ENCODE assay signal across 23 cellular contexts in the genomic region with DNA sequence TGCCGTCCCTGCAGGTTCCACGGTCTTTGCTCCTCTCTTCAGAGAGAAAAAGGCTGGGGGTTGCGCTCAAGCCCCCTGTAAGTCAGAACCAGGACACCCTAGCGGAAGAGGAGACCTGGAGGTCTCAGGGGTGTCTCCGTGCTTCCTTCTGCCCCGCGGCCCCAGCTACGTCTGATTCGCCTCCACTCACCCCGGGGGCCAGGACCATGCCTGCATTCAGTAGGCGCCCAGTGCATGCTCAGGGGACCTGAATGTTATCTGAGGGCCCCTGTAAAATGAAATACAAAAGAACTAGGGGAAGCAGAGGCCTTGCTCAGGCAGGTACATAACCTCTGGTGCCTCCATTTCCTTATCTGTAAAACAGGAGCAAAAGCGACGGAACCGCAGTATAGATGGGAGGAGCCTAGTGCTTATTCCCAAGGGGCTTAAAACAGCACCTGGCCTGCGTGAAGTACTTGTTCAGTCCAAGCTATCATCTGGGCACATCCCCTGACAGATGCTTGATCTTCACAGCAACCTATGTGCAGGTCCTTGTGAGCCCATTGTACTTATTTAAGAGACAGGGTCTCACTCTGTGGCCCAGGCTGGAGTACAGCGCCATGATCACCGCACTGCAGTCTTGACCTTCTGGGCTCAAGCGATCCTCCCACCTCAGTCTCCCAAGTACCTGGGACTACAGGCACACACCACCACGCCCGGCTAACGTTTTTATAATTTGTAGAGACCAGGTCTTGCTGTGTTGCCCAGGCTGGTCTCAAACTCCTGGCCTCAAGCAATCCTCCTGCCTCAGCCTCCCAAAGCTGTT.
A peak's percentile ranks its signal among the peaks of the same experiment; 100 is the strongest.
DNase-seq lines count a peak whose midpoint lies in the region; ATAC-seq, FAIRE-seq and TF ChIP-seq lines count a peak whose summit lies in the region.
"Had no signal": no experiment of that assay in that cellular context is flagged by ENCODE, and none has a peak within 500 bp of the region (broad histone marks: within the 10 kb centered on the region; RNA-seq: fewer than 3 reads in every experiment).

No MANE protein-coding gene starts in this region.

- H3K9ac ChIP-seq in K562 (ENCODE audit: insufficient read depth in 1 of 2, low read depth in 2 of 2, low read length in 2 of 2) (no peak overlapping the region; a peak in 1 of 4 replicates), colonic mucosa (ENCODE audit: low read depth in 2 of 2, low read length in 2 of 2) (no peak overlapping the region)

- H3K27me3 ChIP-seq in K562 (ENCODE audit: control insufficient read depth in 2 of 2, insufficient read depth in 2 of 2, low read length in 2 of 2) (peaks cover 0 to 24% of the 10 kb centered on the region in 2 experiments; a peak in 3 of 5 replicates), Caco-2 (replicated peaks; ENCODE audit: control insufficient read depth, insufficient read depth, low read length) (no peaks in the 10 kb centered on the region), colonic mucosa (no peaks in the 10 kb centered on the region)
- H3K27me3 ChIP-seq in CD4-positive, alpha-beta T cell (ENCODE audit: control insufficient read depth, insufficient read depth, low read length) = no peaks in the 10 kb centered on the region
- H3K27me3 ChIP-seq: body of pancreas, foreskin keratinocyte, heart right ventricle had no signal

- H3K9me3 Mint-ChIP-seq in Caco-2 (ENCODE audit: unreplicated experiment) = no peaks in the 10 kb centered on the region
- no peaks in the 10 kb centered on the region for H3K9me3 Mint-ChIP-seq in CD4-positive, alpha-beta T cell
- H3K9me3 Mint-ChIP-seq: activated naive CD8-positive, alpha-beta T cell treated with anti-CD3 and anti-CD28 coated beads, Interleukin-2, amount 50 U/mL, for 24 hours; activated T-cell treated with anti-CD3 and anti-CD28 coated beads, Interleukin-2, amount 50 U/mL, for 24 hours; effector memory CD8-positive, alpha-beta T cell; memory B cell had no signal

- no peak for TF ChIP-seq CTCF in K562 (IDR thresholded peaks at IDR 0.05 in 2 of 3, conservative IDR thresholded peaks at IDR 0.05 in 1 of 3; ENCODE audit: insufficient read depth in 2 of 3, low read depth in 1 of 3, low read length in 3 of 3)
- TF ChIP-seq CTCF in Caco-2 (IDR thresholded peaks at IDR 0.05; ENCODE audit: insufficient read depth in 1 of 2, low read depth in 1 of 2, low read length in 1 of 2, severe bottlenecking in 1 of 2, unreplicated experiment in 1 of 2) = no peak
- TF ChIP-seq CTCF in CD4-positive, alpha-beta T cell (IDR thresholded peaks at IDR 0.05) = no peak
- no peak for TF ChIP-seq CTCF in colonic mucosa (IDR thresholded peaks at IDR 0.05)

- H3K36me3 Mint-ChIP-seq in Caco-2 (ENCODE audit: insufficient read depth, unreplicated experiment) = peaks cover 10% of the 10 kb centered on the region
- no peaks in the 10 kb centered on the region for H3K36me3 Mint-ChIP-seq in CD4-positive, alpha-beta T cell (ENCODE audit: low read depth)
- H3K36me3 Mint-ChIP-seq: memory B cell had no signal

- TF ChIP-seq POLR2A in K562 (conservative IDR thresholded peaks at IDR 0.05) = no peak

- no peak overlapping the region for H3K4me2 ChIP-seq in K562 (ENCODE audit: insufficient read depth, low read length)
- H3K4me2 ChIP-seq: smooth muscle cell had no signal

- no peak for ATAC-seq in K562
- no peak for ATAC-seq in CD4-positive, alpha-beta T cell (ENCODE audit: poor library complexity)
- ATAC-seq: activated naive CD8-positive, alpha-beta T cell treated with anti-CD3 and anti-CD28 coated beads, Interleukin-2, amount 50 U/mL, for 24 hours; body of pancreas; effector memory CD8-positive, alpha-beta T cell; foreskin keratinocyte; heart right ventricle; left colon had no signal

- no peaks in the 10 kb centered on the region for H3K27me3 Mint-ChIP-seq in Caco-2 (ENCODE audit: insufficient read depth, unreplicated experiment)
- H3K27me3 Mint-ChIP-seq in CD4-positive, alpha-beta T cell = no peaks in the 10 kb centered on the region
- H3K27me3 Mint-ChIP-seq: activated T-cell treated with anti-CD3 and anti-CD28 coated beads, Interleukin-2, amount 50 U/mL, for 24 hours had no signal

- no peak for FAIRE-seq in K562 (lab: Jason Lieb, UNC)
- FAIRE-seq: D721Med had no signal

- no peak overlapping the region for H3K4me3 Mint-ChIP-seq in Caco-2 (ENCODE audit: unreplicated experiment)
- H3K4me3 Mint-ChIP-seq in CD4-positive, alpha-beta T cell = no peak overlapping the region
- H3K4me3 Mint-ChIP-seq: activated naive CD8-positive, alpha-beta T cell treated with anti-CD3 and anti-CD28 coated beads, Interleukin-2, amount 50 U/mL, for 24 hours; activated T-cell treated with anti-CD3 and anti-CD28 coated beads, Interleukin-2, amount 50 U/mL, for 24 hours; effector memory CD8-positive, alpha-beta T cell; memory B cell had no signal

- no peak overlapping the region for H3K27ac ChIP-seq in K562 (ENCODE audit: extremely low read depth, low read depth, low read length)
- no peak overlapping the region for H3K27ac ChIP-seq in CD4-positive, alpha-beta T cell (ENCODE audit: low read depth, low read length)
- no peak overlapping the region for H3K27ac ChIP-seq in colonic mucosa
- H3K27ac ChIP-seq: body of pancreas, foreskin keratinocyte had no signal

- no peak for TF ChIP-seq EP300 in K562 (IDR thresholded peaks at IDR 0.05; ENCODE audit: low read length)

- DNase-seq in NCI-H345 (lab: John Stamatoyannopoulos, UW) (peak; percentile 12), NCI-H345 treated with DMSO at 0.1 percent for 48 hours (lab: John Stamatoyannopoulos, UW; ENCODE audit: unreplicated experiment) (no peak), NCI-H524 (lab: John Stamatoyannopoulos, UW) (peak; percentile 81 to 95), K562 (ENCODE audit: extremely low read depth in 1 of 4, low spot score in 3 of 4) (no peak), ecto neural progenitor cell (ENCODE audit: low spot score) (no peak), Caco-2 (no peak), colonic mucosa (no peak)
- no peak for DNase-seq in CD4-positive, alpha-beta T cell
- DNase-seq: activated CD4-positive, alpha-beta T cell treated with anti-CD3 and anti-CD28 coated beads for 4 hours; activated gamma-delta T cell treated with Interleukin-2 at 50 U/mL for 16 hours; activated naive CD8-positive, alpha-beta T cell treated with anti-CD3 and anti-CD28 coated beads, Interleukin-2, amount 50 U/mL, for 24 hours; activated T-cell treated with anti-CD3 and anti-CD28 coated beads, Interleukin-2, amount 50 U/mL, for 24 hours; body of pancreas; C1 segment of cervical spinal cord; effector memory CD8-positive, alpha-beta T cell; foreskin keratinocyte; heart right ventricle; left colon; NCI-H446; stimulated activated CD4-positive, alpha-beta T cell treated with anti-CD3 and anti-CD28 coated beads, Interleukin-2, amount 100 ng/mL, for 24 hours had no signal

- no peaks in the 10 kb centered on the region for H3K9me1 ChIP-seq in K562 (ENCODE audit: control insufficient read depth, insufficient read depth, low read length)

- no TSS peak for BruUV-seq in K562 (replicated peaks; lab: Mats Ljungman, UMichigan)
- no TSS peak for BruUV-seq in Caco-2 (replicated peaks; lab: Mats Ljungman, UMichigan)

- intact Hi-C loops in K562 (cut with micrococcal nuclease) (no loop called here), Caco-2 (cut with micrococcal nuclease; ENCODE audit: unreplicated experiment) (no loop called here), colonic mucosa (cut with DNase I) (no loop called here)
- intact Hi-C loops in CD4-positive, alpha-beta T cell (cut with DNase I, micrococcal nuclease) = no loop called here

- peaks cover 26% of the 10 kb centered on the region for H3K4me1 Mint-ChIP-seq in Caco-2 (ENCODE audit: low read depth, unreplicated experiment)
- H3K4me1 Mint-ChIP-seq in CD4-positive, alpha-beta T cell (ENCODE audit: low read depth) = no peaks in the 10 kb centered on the region

- H3K36me3 ChIP-seq in K562 (ENCODE audit: control insufficient read depth, insufficient read depth, low read length) (no peaks in the 10 kb centered on the region), Caco-2 (ENCODE audit: control insufficient read depth, insufficient read depth, low read length) (no peaks in the 10 kb centered on the region), colonic mucosa (no peaks in the 10 kb centered on the region)
- H3K36me3 ChIP-seq: heart right ventricle had no signal

- no peaks in the 10 kb centered on the region for H3K79me2 ChIP-seq in K562 (ENCODE audit: control insufficient read depth, insufficient read depth, low read length)

- no peak overlapping the region for H3K27ac Mint-ChIP-seq in Caco-2 (ENCODE audit: unreplicated experiment)
- no peak overlapping the region for H3K27ac Mint-ChIP-seq in CD4-positive, alpha-beta T cell
- H3K27ac Mint-ChIP-seq: activated naive CD8-positive, alpha-beta T cell treated with anti-CD3 and anti-CD28 coated beads, Interleukin-2, amount 50 U/mL, for 24 hours; activated T-cell treated with anti-CD3 and anti-CD28 coated beads, Interleukin-2, amount 50 U/mL, for 24 hours; effector memory CD8-positive, alpha-beta T cell; memory B cell had no signal

- 44% methylated on average over 21 of the region's 21 CpGs for whole genome bisulfite sequencing in K562 (ENCODE audit: insufficient coverage, low coverage, missing lambda C conversion rate)

- H3K4me3 ChIP-seq in K562 = no peak overlapping the region
- H3K4me3 ChIP-seq in Caco-2 (ENCODE audit: low read depth, low read length) = no peak overlapping the region
- no peak overlapping the region for H3K4me3 ChIP-seq in colonic mucosa
- H3K4me3 ChIP-seq: body of pancreas, heart right ventricle, smooth muscle cell had no signal

- no peak overlapping the region for H2AFZ ChIP-seq in K562 (ENCODE audit: low read depth, low read length)

- CTCF ChIA-PET in K562 (lab: Yijun Ruan, JAX; ENCODE audit: low intra/inter-chr PET ratio) (no interaction called here), Caco-2 (lab: Charles Lee) (no interaction called here)
- CTCF ChIA-PET in CD4-positive, alpha-beta T cell (lab: Charles Lee) = no interaction called here

- no peak for TF ChIP-seq RAD21 in K562 (CRISPR knock-in tag; conservative IDR thresholded peaks at IDR 0.05 in 1 of 2, IDR thresholded peaks at IDR 0.05 in 1 of 2)

- H3K9me3 ChIP-seq in K562 (replicated peaks; ENCODE audit: control insufficient read depth, insufficient read depth, low read depth, low read length) = no peaks in the 10 kb centered on the region; the same call in 1 of the 2 replicates
- H3K9me3 ChIP-seq in Caco-2 = no peaks in the 10 kb centered on the region
- no peaks in the 10 kb centered on the region for H3K9me3 ChIP-seq in CD4-positive, alpha-beta T cell (ENCODE audit: control insufficient read depth, low read length)
- H3K9me3 ChIP-seq in colonic mucosa = no peaks in the 10 kb centered on the region
- H3K9me3 ChIP-seq: body of pancreas, heart right ventricle had no signal

- in situ Hi-C loops in K562 (cut with MboI) = no loop called here

- H3K4me1 ChIP-seq in K562 (replicated peaks in 1 of 2; ENCODE audit: control insufficient read depth in 2 of 2, insufficient read depth in 2 of 2, low read length in 2 of 2) = peaks cover 6 to 58% of the 10 kb centered on the region in 2 experiments
- H3K4me1 ChIP-seq in Caco-2 = peaks cover 28% of the 10 kb centered on the region
- H3K4me1 ChIP-seq in colonic mucosa = no peaks in the 10 kb centered on the region

- H4K20me1 ChIP-seq in K562 (replicated peaks; ENCODE audit: control insufficient read depth, insufficient read depth, low read length) = no peaks in the 10 kb centered on the region; the same call in 1 of the 2 replicates

- POLR2A ChIA-PET in K562 (lab: Yijun Ruan, JAX) = interaction anchor here (0.6 to 0.8 kb wide), 2 partner anchors 8 to 43 kb away, joined by 4 read pairs; no protein-coding TSS in a partner anchor
- POLR2A ChIA-PET in Caco-2 (lab: Charles Lee) = no interaction called here
- POLR2A ChIA-PET in CD4-positive, alpha-beta T cell (lab: Charles Lee) = no interaction called here

Comparison
In these comparisons a context has a peak if more than half of its experiments do, and no peak if none do; other contexts are left out.
1. DNase-seq: peak in NCI-H345 (single experiment) and NCI-H524 (2 of 2); none in NCI-H345 treated with DMSO at 0.1 percent for 48 hours (single experiment), K562 (0 of 4), ecto neural progenitor cell (single experiment), Caco-2 (0 of 2), CD4-positive, alpha-beta T cell (0 of 10) and colonic mucosa (single experiment).